Comparison of ENCODE assay signal across 11 cellular contexts in genomic region chr20:44532981-44533331, GRCh38. TPM values are rescaled to one million over a fixed set of nuclear protein-coding genes. Genes with fewer than 3 reads are reported as not detected.
DNase-seq lines count a peak whose midpoint lies in the region; ATAC-seq and TF ChIP-seq lines count a peak whose summit lies in the region.
"Had no signal": no experiment of that assay in that cellular context is flagged by ENCODE, and none has a peak within 500 bp of the region (broad histone marks: within the 10 kb centered on the region; RNA-seq: fewer than 3 reads in every experiment).

No MANE protein-coding gene starts in this region.

- peak overlapping the region in 4 of 5 donors; percentile 58 to 84 (median 76) for H3K4me3 ChIP-seq in subcutaneous abdominal adipose tissue (ENCODE audit: low read depth in 1 of 5, low read length in 5 of 5)

- peak; percentile 7 for ATAC-seq in activated CD8-positive, alpha-beta memory T cell treated with anti-CD3 and anti-CD28 coated beads, Interleukin-2, amount 10 ng/mL, durations not matched to agents 7 days and 5 days
- ATAC-seq in activated CD8-positive, alpha-beta T cell treated with anti-CD3 and anti-CD28 coated beads for 36 hours = peak; percentile 56
- peak; percentile 52 for ATAC-seq in foreskin keratinocyte

- CTCF ChIA-PET in activated CD8-positive, alpha-beta memory T cell treated with anti-CD3 and anti-CD28 coated beads, Interleukin-2, amount 10 ng/mL, durations not matched to agents 7 days and 5 days (lab: Charles Lee) = interaction anchor here (0.9 to 3.3 kb wide), 3 partner anchors 12 to 77 kb away, joined by 3 to 9 read pairs (median 4); partner anchors contain the start of gene TTPAL
- CTCF ChIA-PET in activated CD8-positive, alpha-beta T cell treated with anti-CD3 and anti-CD28 coated beads for 36 hours (lab: Charles Lee) = no interaction called here

- H3K27ac ChIP-seq in foreskin keratinocyte (peak overlapping the region; percentile 79), subcutaneous abdominal adipose tissue (ENCODE audit: low read depth, low read length) (peak overlapping the region; percentile 24)

- H3K4me1 ChIP-seq in foreskin keratinocyte = peaks cover 7% of the 10 kb centered on the region
- peaks cover 4 to 22% (median 14%) of the 10 kb centered on the region in 5 donors for H3K4me1 ChIP-seq in subcutaneous abdominal adipose tissue (ENCODE audit: control insufficient read depth in 5 of 5, insufficient read depth in 5 of 5, low read length in 5 of 5)

- no peak for DNase-seq in activated CD8-positive, alpha-beta memory T cell treated with anti-CD3 and anti-CD28 coated beads, Interleukin-2, amount 10 ng/mL, durations not matched to agents 7 days and 5 days
- no peak for DNase-seq in activated CD8-positive, alpha-beta memory T cell treated with anti-CD3 and anti-CD28 coated beads, Interleukin-2, amount 50 U/mL, for 4 hours
- peak; percentile 18 for DNase-seq in activated CD8-positive, alpha-beta T cell treated with anti-CD3 and anti-CD28 coated beads for 36 hours
- peak; percentile 23 to 49 for DNase-seq in foreskin keratinocyte
- no peak for DNase-seq in AG20443 (ENCODE audit: low spot score)
- no peak for DNase-seq in HuH-7.5 (ENCODE audit: low spot score)
- DNase-seq in stimulated activated CD4-positive, alpha-beta T cell treated with anti-CD3 and anti-CD28 coated beads, Interleukin-12 subunit alpha, Interleukin-12 subunit beta, amount 100 ng/mL, for 4 hours = no peak
- DNase-seq: NCI-H1694 treated with DMSO at 0.1 percent for 48 hours; occipital lobe; stimulated activated naive CD4-positive, alpha-beta T cell treated with Interleukin-2 at 50 U/mL for 16 hours had no signal

- POLR2A ChIA-PET in activated CD8-positive, alpha-beta T cell treated with anti-CD3 and anti-CD28 coated beads for 36 hours (lab: Charles Lee) = interaction anchor here (1.0 kb wide), 1 partner anchor 41 kb away, joined by 3 read pairs; no protein-coding TSS in a partner anchor

- no peaks in the 10 kb centered on the region for H3K36me3 ChIP-seq in subcutaneous abdominal adipose tissue (ENCODE audit: control insufficient read depth in 5 of 5, insufficient read depth in 5 of 5, low read length in 5 of 5)

- no peak for TF ChIP-seq CTCF in activated CD8-positive, alpha-beta T cell treated with anti-CD3 and anti-CD28 coated beads for 36 hours (IDR thresholded peaks at IDR 0.05)
- no peak for TF ChIP-seq CTCF in foreskin keratinocyte (conservative IDR thresholded peaks at IDR 0.05)

- no peaks in the 10 kb centered on the region for H3K9me3 Mint-ChIP-seq in activated CD8-positive, alpha-beta memory T cell treated with anti-CD3 and anti-CD28 coated beads, Interleukin-2, amount 10 ng/mL, durations not matched to agents 7 days and 5 days (ENCODE audit: low read depth)
- H3K9me3 Mint-ChIP-seq in activated CD8-positive, alpha-beta T cell treated with anti-CD3 and anti-CD28 coated beads for 36 hours = no peaks in the 10 kb centered on the region

- peak overlapping the region in 2 of 5 donors; percentile 4 to 79 for H3K9ac ChIP-seq in subcutaneous abdominal adipose tissue (ENCODE audit: low read length in 5 of 5)

- no peak overlapping the region for H3K4me3 Mint-ChIP-seq in activated CD8-positive, alpha-beta memory T cell treated with anti-CD3 and anti-CD28 coated beads, Interleukin-2, amount 10 ng/mL, durations not matched to agents 7 days and 5 days
- no peak overlapping the region for H3K4me3 Mint-ChIP-seq in activated CD8-positive, alpha-beta T cell treated with anti-CD3 and anti-CD28 coated beads for 36 hours

- no peaks in the 10 kb centered on the region for H3K9me3 ChIP-seq in subcutaneous abdominal adipose tissue (ENCODE audit: control insufficient read depth in 5 of 5, low read length in 5 of 5)

- intact Hi-C loops in activated CD8-positive, alpha-beta T cell treated with anti-CD3 and anti-CD28 coated beads for 36 hours (cut with micrococcal nuclease) = no loop called here

- H3K27me3 ChIP-seq in foreskin keratinocyte = no peaks in the 10 kb centered on the region
- H3K27me3 ChIP-seq in subcutaneous abdominal adipose tissue (ENCODE audit: control insufficient read depth in 5 of 5, insufficient read depth in 4 of 5, low read length in 5 of 5) = peaks cover 0 to under 1% (median 0%) of the 10 kb centered on the region in 5 donors

- H3K4me1 Mint-ChIP-seq in activated CD8-positive, alpha-beta memory T cell treated with anti-CD3 and anti-CD28 coated beads, Interleukin-2, amount 10 ng/mL, durations not matched to agents 7 days and 5 days = peaks cover 7% of the 10 kb centered on the region
- H3K4me1 Mint-ChIP-seq in activated CD8-positive, alpha-beta T cell treated with anti-CD3 and anti-CD28 coated beads for 36 hours (ENCODE audit: low read depth) = peaks cover 4% of the 10 kb centered on the region

- no peaks in the 10 kb centered on the region for H3K36me3 Mint-ChIP-seq in activated CD8-positive, alpha-beta memory T cell treated with anti-CD3 and anti-CD28 coated beads, Interleukin-2, amount 10 ng/mL, durations not matched to agents 7 days and 5 days
- H3K36me3 Mint-ChIP-seq in activated CD8-positive, alpha-beta T cell treated with anti-CD3 and anti-CD28 coated beads for 36 hours (ENCODE audit: low read depth) = no peaks in the 10 kb centered on the region

- no peak overlapping the region for H3K27ac Mint-ChIP-seq in activated CD8-positive, alpha-beta memory T cell treated with anti-CD3 and anti-CD28 coated beads, Interleukin-2, amount 10 ng/mL, durations not matched to agents 7 days and 5 days
- H3K27ac Mint-ChIP-seq in activated CD8-positive, alpha-beta T cell treated with anti-CD3 and anti-CD28 coated beads for 36 hours = no peak overlapping the region

- peaks cover 4% of the 10 kb centered on the region for H3K27me3 Mint-ChIP-seq in activated CD8-positive, alpha-beta memory T cell treated with anti-CD3 and anti-CD28 coated beads, Interleukin-2, amount 10 ng/mL, durations not matched to agents 7 days and 5 days
- no peaks in the 10 kb centered on the region for H3K27me3 Mint-ChIP-seq in activated CD8-positive, alpha-beta T cell treated with anti-CD3 and anti-CD28 coated beads for 36 hours

RNA-seq across cellular contexts. Expression of gene SERINC3, which starts 11.1 kb away (rescaled TPM):
- 10 to 100 TPM; 50.1 to 64.6 TPM for total RNA-seq in activated CD8-positive, alpha-beta memory T cell treated with anti-CD3 and anti-CD28 coated beads, Interleukin-2, amount 10 ng/mL, durations not matched to agents 7 days and 5 days
- 10 to 100 TPM; 43.1 to 44.6 TPM for total RNA-seq in activated CD8-positive, alpha-beta T cell treated with anti-CD3 and anti-CD28 coated beads for 36 hours
- 54.8 and 69.2 TPM in 2 replicates for total RNA-seq in foreskin keratinocyte
- 26.3 and 27.6 TPM in 2 replicates for polyA plus RNA-seq in foreskin keratinocyte

RNA-seq across cellular contexts. Expression of gene PKIG, which starts 49.4 kb away (rescaled TPM):
- 1 to 10 TPM; 1.1 to 1.6 TPM for total RNA-seq in activated CD8-positive, alpha-beta memory T cell treated with anti-CD3 and anti-CD28 coated beads, Interleukin-2, amount 10 ng/mL, durations not matched to agents 7 days and 5 days
- 1 to 10 TPM; 4.8 TPM for total RNA-seq in activated CD8-positive, alpha-beta T cell treated with anti-CD3 and anti-CD28 coated beads for 36 hours
- 19.9 and 20.7 TPM in 2 replicates for total RNA-seq in foreskin keratinocyte
- 23.5 and 25.4 TPM in 2 replicates for polyA plus RNA-seq in foreskin keratinocyte

RNA-seq across cellular contexts. Expression of gene TTPAL, which starts 57.3 kb away (rescaled TPM):
- 10 to 100 TPM; 16.5 to 23.9 TPM for total RNA-seq in activated CD8-positive, alpha-beta memory T cell treated with anti-CD3 and anti-CD28 coated beads, Interleukin-2, amount 10 ng/mL, durations not matched to agents 7 days and 5 days
- 10 to 100 TPM; 15.2 to 19.5 TPM for total RNA-seq in activated CD8-positive, alpha-beta T cell treated with anti-CD3 and anti-CD28 coated beads for 36 hours
- total RNA-seq in foreskin keratinocyte = 25.0 and 31.9 TPM in 2 replicates
- 8.4 and 9.5 TPM in 2 replicates for polyA plus RNA-seq in foreskin keratinocyte

Comparison
In these comparisons a context has a peak if more than half of its experiments do, and no peak if none do; other contexts are left out.
1. DNase-seq: peak in activated CD8-positive, alpha-beta T cell treated with anti-CD3 and anti-CD28 coated beads for 36 hours (single experiment) and foreskin keratinocyte (2 of 2); none in activated CD8-positive, alpha-beta memory T cell treated with anti-CD3 and anti-CD28 coated beads, Interleukin-2, amount 10 ng/mL, durations not matched to agents 7 days and 5 days (single experiment), activated CD8-positive, alpha-beta memory T cell treated with anti-CD3 and anti-CD28 coated beads, Interleukin-2, amount 50 U/mL, for 4 hours (single experiment), AG20443 (single experiment), HuH-7.5 (single experiment) and stimulated activated CD4-positive, alpha-beta T cell treated with anti-CD3 and anti-CD28 coated beads, Interleukin-12 subunit alpha, Interleukin-12 subunit beta, amount 100 ng/mL, for 4 hours (single experiment).
2. Peak in every context shown above with its lines, with median percentiles within 50 percentile points of each other: ATAC-seq.